10 cellular contexts compared by ENCODE assay signal in the genomic region with DNA sequence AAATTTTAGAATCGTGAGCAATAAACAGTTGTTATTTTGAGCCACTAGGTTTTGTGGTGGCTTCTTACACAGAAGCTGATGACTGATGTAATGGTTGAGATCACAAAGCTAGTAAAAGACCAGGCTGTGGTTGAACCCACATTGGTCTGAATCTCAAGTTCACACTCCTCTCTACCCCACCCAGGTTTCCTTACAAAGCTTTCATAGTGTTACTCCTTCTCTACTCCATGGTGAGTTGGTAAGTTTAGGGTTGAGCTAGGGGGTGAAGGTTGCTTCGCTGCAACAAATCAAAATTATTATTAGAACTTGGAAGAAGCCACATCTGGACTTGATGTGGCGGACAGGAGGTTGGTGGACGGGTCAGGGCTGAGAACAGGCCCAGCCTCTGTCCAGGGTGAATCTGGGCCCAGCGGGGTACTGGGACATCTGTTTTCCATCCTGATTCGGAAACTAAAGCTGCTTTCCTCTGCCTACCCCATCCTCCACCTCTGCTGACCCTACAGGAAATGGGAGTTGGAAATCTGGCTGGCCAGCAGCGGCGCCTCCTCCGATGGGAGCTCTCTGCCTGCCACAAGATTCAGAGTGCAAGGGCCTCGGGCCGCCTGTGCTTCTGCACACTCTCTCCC.
DNase-seq lines count a peak whose midpoint lies in the region; ATAC-seq and TF ChIP-seq lines count a peak whose summit lies in the region.
"Had no signal": no experiment of that assay in that cellular context is flagged by ENCODE, and none has a peak within 500 bp of the region (broad histone marks: within the 10 kb centered on the region; RNA-seq: fewer than 3 reads in every experiment).

No MANE protein-coding gene starts in this region.

- intact Hi-C loops in lower lobe of right lung (cut with DNase I), result no loop called here
- intact Hi-C loops in transverse colon (cut with DNase I; ENCODE audit: low total_unique reads), result no loop called here

- TF ChIP-seq POLR2A in transverse colon (IDR thresholded peaks at IDR 0.05), result no peak

- DNase-seq in activated CD8-positive, alpha-beta memory T cell treated with anti-CD3 and anti-CD28 coated beads, Interleukin-2, amount 10 ng/mL, durations not matched to agents 7 days and 5 days, result peak; percentile 83
- DNase-seq in activated CD8-positive, alpha-beta memory T cell treated with anti-CD3 and anti-CD28 coated beads for 24 hours, result no peak
- DNase-seq in brain microvascular endothelial cell, result no peak
- no peak for DNase-seq in lower lobe of right lung
- no peak for DNase-seq in transverse colon
- no peak for DNase-seq in NCI-H2196 treated with DMSO at 0.1 percent for 48 hours (lab: John Stamatoyannopoulos, UW; ENCODE audit: unreplicated experiment)
- DNase-seq in NCI-H2107 treated with DMSO at 0.1 percent for 48 hours (lab: John Stamatoyannopoulos, UW; ENCODE audit: unreplicated experiment), result no peak
- no peak for DNase-seq in NCI-H446 (lab: John Stamatoyannopoulos, UW)

- H3K36me3 ChIP-seq in brain microvascular endothelial cell (replicated peaks) (no peaks in the 10 kb centered on the region), lower lobe of right lung (no peaks in the 10 kb centered on the region), transverse colon (no peaks in the 10 kb centered on the region)

- CTCF ChIA-PET in activated CD8-positive, alpha-beta memory T cell treated with anti-CD3 and anti-CD28 coated beads, Interleukin-2, amount 10 ng/mL, durations not matched to agents 7 days and 5 days (lab: Charles Lee), result interaction anchor here (1.0 to 3.6 kb wide), 15 partner anchors 9 to 88 kb away, joined by 3 to 45 read pairs (median 10); partner anchors contain the start of gene ZFP36L2

- in situ Hi-C loops in brain microvascular endothelial cell (cut with HindIII; ENCODE audit: low pct_ligation_motif_present, low sequenced_read_pairs), result no loop called here
- in situ Hi-C loops in transverse colon (cut with MboI; ENCODE audit: low pct_ligation_motif_present in 1 of 4, low pct_unique_long_range_greater_than_20kb in 1 of 4, low sequenced_read_pairs in 3 of 4), result no loop called here

- H3K9me3 ChIP-seq in lower lobe of right lung (no peaks in the 10 kb centered on the region), transverse colon (no peaks in the 10 kb centered on the region)
- H3K9me3 ChIP-seq: psoas muscle had no signal

- TF ChIP-seq CTCF in brain microvascular endothelial cell (IDR thresholded peaks at IDR 0.05; ENCODE audit: low read depth, low read length, missing control alignments) (peak; percentile 9), lower lobe of right lung (IDR thresholded peaks at IDR 0.05) (no peak), transverse colon (IDR thresholded peaks at IDR 0.05) (no peak)

- WGBS in transverse colon (ENCODE audit: low coverage in 1 of 2), 2 donors, result 80 to 86% methylated on average over 2 to 11 of the region's 11 CpGs

- peak; percentile 54 for ATAC-seq in activated CD8-positive, alpha-beta memory T cell treated with anti-CD3 and anti-CD28 coated beads, Interleukin-2, amount 10 ng/mL, durations not matched to agents 7 days and 5 days
- ATAC-seq in lower lobe of right lung, result peak; percentile 41 to 72

- no peaks in the 10 kb centered on the region for H3K9me3 Mint-ChIP-seq in activated CD8-positive, alpha-beta memory T cell treated with anti-CD3 and anti-CD28 coated beads, Interleukin-2, amount 10 ng/mL, durations not matched to agents 7 days and 5 days (ENCODE audit: low read depth)

- no peak overlapping the region for H3K27ac ChIP-seq in brain microvascular endothelial cell
- peak overlapping the region; percentile 74 for H3K27ac ChIP-seq in lower lobe of right lung
- peak overlapping the region in 3 of 4 donors; percentile 3 to 42 (median 7) for H3K27ac ChIP-seq in transverse colon
- H3K27ac ChIP-seq: dorsolateral prefrontal cortex, psoas muscle had no signal

- H3K27me3 Mint-ChIP-seq in activated CD8-positive, alpha-beta memory T cell treated with anti-CD3 and anti-CD28 coated beads, Interleukin-2, amount 10 ng/mL, durations not matched to agents 7 days and 5 days, result no peaks in the 10 kb centered on the region

- no peaks in the 10 kb centered on the region for H3K27me3 ChIP-seq in brain microvascular endothelial cell (replicated peaks)
- no peaks in the 10 kb centered on the region for H3K27me3 ChIP-seq in lower lobe of right lung (ENCODE audit: low read depth)
- H3K27me3 ChIP-seq in transverse colon, result no peaks in the 10 kb centered on the region
- H3K27me3 ChIP-seq: dorsolateral prefrontal cortex had no signal

- H3K4me1 Mint-ChIP-seq in activated CD8-positive, alpha-beta memory T cell treated with anti-CD3 and anti-CD28 coated beads, Interleukin-2, amount 10 ng/mL, durations not matched to agents 7 days and 5 days, result peaks cover 66% of the 10 kb centered on the region

- H3K4me3 ChIP-seq in brain microvascular endothelial cell (ENCODE audit: low read depth, low read length) (no peak overlapping the region), lower lobe of right lung (no peak overlapping the region), transverse colon (no peak overlapping the region)
- H3K4me3 ChIP-seq: dorsolateral prefrontal cortex, psoas muscle had no signal

- peak overlapping the region; percentile 51 for H3K4me3 Mint-ChIP-seq in activated CD8-positive, alpha-beta memory T cell treated with anti-CD3 and anti-CD28 coated beads, Interleukin-2, amount 10 ng/mL, durations not matched to agents 7 days and 5 days

- peaks cover 12% of the 10 kb centered on the region for H3K36me3 Mint-ChIP-seq in activated CD8-positive, alpha-beta memory T cell treated with anti-CD3 and anti-CD28 coated beads, Interleukin-2, amount 10 ng/mL, durations not matched to agents 7 days and 5 days

- H3K4me1 ChIP-seq in lower lobe of right lung, result peaks cover 44% of the 10 kb centered on the region
- H3K4me1 ChIP-seq in transverse colon, result peaks cover 0 to 28% (median 5%) of the 10 kb centered on the region in 4 donors

- no peak for TF ChIP-seq EP300 in transverse colon (IDR thresholded peaks at IDR 0.05; ENCODE audit: low read depth)

- H3K27ac Mint-ChIP-seq in activated CD8-positive, alpha-beta memory T cell treated with anti-CD3 and anti-CD28 coated beads, Interleukin-2, amount 10 ng/mL, durations not matched to agents 7 days and 5 days, result peak overlapping the region; percentile 89
